Comparison of ENCODE assay signal across 32 cellular contexts in the genomic region with DNA sequence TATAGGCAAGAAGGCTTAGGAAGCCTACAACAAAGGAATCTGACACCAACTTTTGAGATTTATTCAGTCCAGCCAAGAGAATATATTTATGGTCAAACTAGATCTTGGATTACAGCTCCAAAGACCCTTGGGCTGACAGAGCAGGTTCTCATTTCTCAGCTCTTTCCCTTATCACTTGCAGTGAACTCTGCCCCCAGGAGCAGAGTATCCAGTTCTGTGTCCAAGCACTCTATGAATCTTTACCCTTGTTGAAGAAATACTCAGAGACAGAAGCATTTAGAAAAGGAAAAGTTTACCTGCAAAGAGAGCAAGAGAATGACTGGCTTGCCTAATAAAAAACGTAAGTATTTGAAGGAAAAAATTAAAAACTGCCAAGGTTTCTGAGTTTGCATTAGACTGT.
"Had no signal": no experiment of that assay in that cellular context is flagged by ENCODE, and none has a peak within 500 bp of the region (broad histone marks: within the 10 kb centered on the region; RNA-seq: fewer than 3 reads in every experiment).

No MANE protein-coding gene starts in this region.

- H3K9me3 ChIP-seq: adrenal gland, colonic mucosa had no signal

- H3K27me3 Mint-ChIP-seq: activated B cell treated with CpG ODN at 0.5 μM for 24 hours; activated CD4-positive, alpha-beta memory T cell treated with anti-CD3 and anti-CD28 coated beads for 36 hours; activated CD8-positive, alpha-beta memory T cell treated with anti-CD3 and anti-CD28 coated beads, Interleukin-2, amount 10 ng/mL, durations not matched to agents 7 days and 5 days; activated naive CD4-positive, alpha-beta T cell treated with anti-CD3 and anti-CD28 coated beads, Interleukin-2, amount 50 U/mL, for 24 hours; activated naive CD8-positive, alpha-beta T cell treated with anti-CD3 and anti-CD28 coated beads for 36 hours; activated naive CD8-positive, alpha-beta T cell treated with anti-CD3 and anti-CD28 coated beads, Interleukin-2, amount 50 U/mL, for 24 hours; T-helper 17 cell had no signal

- H3K4me1 ChIP-seq: adrenal gland, body of pancreas, colonic mucosa had no signal

- H3K27ac Mint-ChIP-seq: activated B cell treated with CpG ODN at 0.5 μM for 24 hours; activated CD4-positive, alpha-beta memory T cell treated with anti-CD3 and anti-CD28 coated beads for 36 hours; activated CD8-positive, alpha-beta memory T cell treated with anti-CD3 and anti-CD28 coated beads, Interleukin-2, amount 10 ng/mL, durations not matched to agents 7 days and 5 days; activated CD8-positive, alpha-beta T cell treated with anti-CD3 and anti-CD28 coated beads, Interleukin-2, amount 10 ng/mL, durations not matched to agents 7 days and 5 days; activated naive CD4-positive, alpha-beta T cell treated with anti-CD3 and anti-CD28 coated beads for 36 hours; activated naive CD4-positive, alpha-beta T cell treated with anti-CD3 and anti-CD28 coated beads, Interleukin-2, amount 50 U/mL, for 24 hours; activated naive CD8-positive, alpha-beta T cell treated with anti-CD3 and anti-CD28 coated beads for 36 hours; activated naive CD8-positive, alpha-beta T cell treated with anti-CD3 and anti-CD28 coated beads, Interleukin-2, amount 50 U/mL, for 24 hours; activated T-helper 1 cell treated with anti-CD3 and anti-CD28 coated beads, Interleukin-12 subunit alpha, Interleukin-12 subunit beta, Interleukin-2, Interleukin-4 antibody, amounts not matched to agents 30 ng/mL and 10 ng/mL and 1 ng/mL, durations not matched to agents 14 hours and 24 hours and 36 hours; activated T-helper 2 cell treated with anti-CD3 and anti-CD28 coated beads, Interferon-gamma antibody, Interleukin-2, Interleukin-4, amounts not matched to agents 10 μg/mL and 5 μg/mL and 100 μg/mL, durations not matched to agents 14 hours and 24 hours and 36 hours; endodermal cell; T-helper 17 cell; T-helper 2 cell treated with Interferon-gamma antibody and Interleukin-4, amounts not matched to agents 5 μg/mL and 100 μg/mL, for 36 hours had no signal

- H3K27ac ChIP-seq: adrenal gland, body of pancreas, colonic mucosa, WERI-Rb-1 had no signal

- H3K4me3 ChIP-seq: adrenal gland, body of pancreas, colonic mucosa had no signal

- H3K4me3 Mint-ChIP-seq: activated B cell treated with CpG ODN at 0.5 μM for 24 hours; activated CD4-positive, alpha-beta memory T cell treated with anti-CD3 and anti-CD28 coated beads for 36 hours; activated CD8-positive, alpha-beta memory T cell treated with anti-CD3 and anti-CD28 coated beads, Interleukin-2, amount 10 ng/mL, durations not matched to agents 7 days and 5 days; activated CD8-positive, alpha-beta T cell treated with anti-CD3 and anti-CD28 coated beads, Interleukin-2, amount 10 ng/mL, durations not matched to agents 7 days and 5 days; activated naive CD4-positive, alpha-beta T cell treated with anti-CD3 and anti-CD28 coated beads for 36 hours; activated naive CD4-positive, alpha-beta T cell treated with anti-CD3 and anti-CD28 coated beads, Interleukin-2, amount 50 U/mL, for 24 hours; activated naive CD8-positive, alpha-beta T cell treated with anti-CD3 and anti-CD28 coated beads for 36 hours; activated naive CD8-positive, alpha-beta T cell treated with anti-CD3 and anti-CD28 coated beads, Interleukin-2, amount 50 U/mL, for 24 hours; activated T-helper 1 cell treated with anti-CD3 and anti-CD28 coated beads, Interleukin-12 subunit alpha, Interleukin-12 subunit beta, Interleukin-2, Interleukin-4 antibody, amounts not matched to agents 30 ng/mL and 10 ng/mL and 1 ng/mL, durations not matched to agents 14 hours and 24 hours and 36 hours; endodermal cell; T-helper 17 cell; T-helper 2 cell treated with Interferon-gamma antibody and Interleukin-4, amounts not matched to agents 5 μg/mL and 100 μg/mL, for 36 hours had no signal

- H3K27me3 ChIP-seq: adrenal gland, body of pancreas, colonic mucosa had no signal

- H3K4me1 Mint-ChIP-seq: activated CD8-positive, alpha-beta memory T cell treated with anti-CD3 and anti-CD28 coated beads, Interleukin-2, amount 10 ng/mL, durations not matched to agents 7 days and 5 days; endodermal cell; T-helper 17 cell had no signal

- DNase-seq: activated B cell treated with CpG ODN at 0.5 μM for 24 hours; activated CD4-positive, alpha-beta memory T cell treated with anti-CD3 and anti-CD28 coated beads for 36 hours; activated CD4-positive, alpha-beta T cell treated with anti-CD3 and anti-CD28 coated beads for 48 hours; activated CD8-positive, alpha-beta memory T cell treated with anti-CD3 and anti-CD28 coated beads, Interleukin-2, amount 10 ng/mL, durations not matched to agents 7 days and 5 days; activated CD8-positive, alpha-beta memory T cell treated with anti-CD3 and anti-CD28 coated beads, Interleukin-2, amount 50 U/mL, for 4 hours; activated CD8-positive, alpha-beta T cell treated with anti-CD3 and anti-CD28 coated beads, Interleukin-2, amount 10 ng/mL, durations not matched to agents 7 days and 5 days; activated effector memory CD4-positive, alpha-beta T cell treated with anti-CD3 and anti-CD28 coated beads, Interleukin-2, amount 50 U/mL, for 16 hours; activated naive CD4-positive, alpha-beta T cell treated with anti-CD3 and anti-CD28 coated beads for 36 hours; activated naive CD8-positive, alpha-beta T cell treated with anti-CD3 and anti-CD28 coated beads for 36 hours; activated naive CD8-positive, alpha-beta T cell treated with anti-CD3 and anti-CD28 coated beads, Interleukin-2, amount 50 U/mL, for 24 hours; activated T-cell treated with anti-CD3 and anti-CD28 coated beads, Interleukin-2, amount 50 U/mL, for 1 hour; activated T-cell treated with anti-CD3 and anti-CD28 coated beads, Interleukin-2, amount 50 U/mL, for 48 hours; adrenal gland; amygdala; aorta; body of pancreas; caudate nucleus; cerebellar nuclear complex; colonic mucosa; effector memory CD4-positive, alpha-beta T cell; endodermal cell; foreskin fibroblast; T-helper 1 cell; T-helper 17 cell; T1000; WERI-Rb-1 had no signal

- ATAC-seq: activated CD4-positive, CD25-positive, alpha-beta regulatory T cell treated with anti-CD3 and anti-CD28 coated beads, Interleukin-2, amount 50 U/mL, for 24 hours; activated CD8-positive, alpha-beta memory T cell treated with anti-CD3 and anti-CD28 coated beads, Interleukin-2, amount 10 ng/mL, durations not matched to agents 7 days and 5 days; activated CD8-positive, alpha-beta T cell treated with anti-CD3 and anti-CD28 coated beads, Interleukin-2, amount 10 ng/mL, durations not matched to agents 7 days and 5 days; activated naive CD8-positive, alpha-beta T cell treated with anti-CD3 and anti-CD28 coated beads, Interleukin-2, amount 50 U/mL, for 24 hours; body of pancreas; esophagus mucosa; T-helper 17 cell had no signal
